ENCODE assay signal across 9 cellular contexts in the genomic region with DNA sequence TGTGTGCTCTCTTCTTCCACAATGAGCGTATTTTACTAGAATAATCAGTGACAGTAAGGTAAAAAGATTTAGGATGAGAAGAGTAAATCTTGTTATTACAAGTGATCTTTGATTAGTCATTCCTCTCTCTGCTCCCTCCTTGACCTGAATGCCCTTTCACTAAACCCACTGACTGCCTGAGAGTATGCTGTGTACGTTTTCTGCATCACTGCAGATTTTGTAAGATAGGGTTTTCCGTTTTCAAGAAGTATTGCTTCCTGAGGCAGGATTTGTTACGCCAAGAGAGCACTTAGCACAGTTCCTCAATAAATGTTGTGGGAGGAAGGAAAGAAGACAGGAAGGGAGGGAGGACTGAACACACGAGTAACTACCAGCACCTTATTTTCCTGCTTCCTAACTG. TPM values are rescaled to one million over a fixed set of nuclear protein-coding genes. Genes with fewer than 3 reads are reported as not detected.
A peak's percentile ranks its signal among the peaks of the same experiment; 100 is the strongest.
DNase-seq lines count a peak whose midpoint lies in the region; ATAC-seq and TF ChIP-seq lines count a peak whose summit lies in the region.
"Had no signal": no experiment of that assay in that cellular context is flagged by ENCODE, and none has a peak within 500 bp of the region (broad histone marks: within the 10 kb centered on the region; RNA-seq: fewer than 3 reads in every experiment).

No MANE protein-coding gene starts in this region.

- H3K27me3 ChIP-seq in H7 (ENCODE audit: control insufficient read depth, insufficient read depth, low read length) (no peaks in the 10 kb centered on the region; the same call in 1 of the 2 replicates), uterus (no peaks in the 10 kb centered on the region)

- H3K9ac ChIP-seq in SK-N-MC (ENCODE audit: insufficient read length), result no peak overlapping the region

- no peaks in the 10 kb centered on the region for H3K9me3 Mint-ChIP-seq in activated T-cell treated with anti-CD3 and anti-CD28 coated beads, Interleukin-2, amount 50 U/mL, for 4 hours
- no peaks in the 10 kb centered on the region for H3K9me3 Mint-ChIP-seq in stimulated activated effector memory CD8-positive, alpha-beta T cell treated with anti-CD3 and anti-CD28 coated beads, Interleukin-12 subunit alpha, Interleukin-12 subunit beta, amount 100 ng/mL, for 72 hours

- H3K4me3 Mint-ChIP-seq in activated T-cell treated with anti-CD3 and anti-CD28 coated beads, Interleukin-2, amount 50 U/mL, for 4 hours, result no peak overlapping the region
- peak overlapping the region; percentile 34 for H3K4me3 Mint-ChIP-seq in stimulated activated effector memory CD8-positive, alpha-beta T cell treated with anti-CD3 and anti-CD28 coated beads, Interleukin-12 subunit alpha, Interleukin-12 subunit beta, amount 100 ng/mL, for 72 hours

- H3K27ac Mint-ChIP-seq in stimulated activated effector memory CD8-positive, alpha-beta T cell treated with anti-CD3 and anti-CD28 coated beads, Interleukin-12 subunit alpha, Interleukin-12 subunit beta, amount 100 ng/mL, for 72 hours, result peak overlapping the region; percentile 14

- intact Hi-C loops in uterus (cut with DNase I; ENCODE audit: low total_unique reads), result no loop called here

- no peaks in the 10 kb centered on the region for H3K27me3 Mint-ChIP-seq in activated T-cell treated with anti-CD3 and anti-CD28 coated beads, Interleukin-2, amount 50 U/mL, for 4 hours (ENCODE audit: low read depth)

- H3K4me1 ChIP-seq in uterus, result no peaks in the 10 kb centered on the region

- TF ChIP-seq CTCF in uterus (IDR thresholded peaks at IDR 0.05), result no peak

- H3K4me1 Mint-ChIP-seq in activated T-cell treated with anti-CD3 and anti-CD28 coated beads, Interleukin-2, amount 50 U/mL, for 4 hours (ENCODE audit: low read depth), result peaks cover 9% of the 10 kb centered on the region
- peaks cover 28% of the 10 kb centered on the region for H3K4me1 Mint-ChIP-seq in stimulated activated effector memory CD8-positive, alpha-beta T cell treated with anti-CD3 and anti-CD28 coated beads, Interleukin-12 subunit alpha, Interleukin-12 subunit beta, amount 100 ng/mL, for 72 hours

- H3K9me3 ChIP-seq in SK-N-MC (ENCODE audit: low read depth, low read length), result no peaks in the 10 kb centered on the region
- no peaks in the 10 kb centered on the region for H3K9me3 ChIP-seq in uterus

- ATAC-seq in activated T-cell treated with anti-CD3 and anti-CD28 coated beads, Interleukin-2, amount 50 U/mL, for 4 hours, result peak; percentile 69 to 77
- peak; percentile 75 for ATAC-seq in HG02973 (IDR thresholded peaks at IDR 0.05; ENCODE audit: unreplicated experiment)
- ATAC-seq in stimulated activated effector memory CD8-positive, alpha-beta T cell treated with anti-CD3 and anti-CD28 coated beads, Interleukin-12 subunit alpha, Interleukin-12 subunit beta, amount 100 ng/mL, for 72 hours, result peak; percentile 91

- H3K27ac ChIP-seq in SK-N-MC (peak overlapping the region; percentile 38), uterus (no peak overlapping the region)
- H3K27ac ChIP-seq: C4-2B had no signal

- H3K4me3 ChIP-seq in SK-N-MC (peak overlapping the region; percentile 36), H7 (ENCODE audit: insufficient read depth, low read depth, low read length) (no peak overlapping the region), uterus (no peak overlapping the region)

- TF ChIP-seq POLR2A in uterus (IDR thresholded peaks at IDR 0.05), result no peak

- no peaks in the 10 kb centered on the region for H3K36me3 ChIP-seq in SK-N-MC (ENCODE audit: insufficient read depth, low read length)
- H3K36me3 ChIP-seq in H7 (replicated peaks; ENCODE audit: control insufficient read depth, insufficient read depth, low read length), result no peaks in the 10 kb centered on the region
- H3K36me3 ChIP-seq in uterus, result no peaks in the 10 kb centered on the region

- DNase-seq in activated T-cell treated with anti-CD3 and anti-CD28 coated beads, Interleukin-2, amount 50 U/mL, for 4 hours, result no peak
- DNase-seq in activated T-cell treated with anti-CD3 and anti-CD28 coated beads, Interleukin-2, amount 50 U/mL, for 48 hours, result no peak
- DNase-seq in SK-N-MC (ENCODE audit: low read depth, low spot score) (peak; percentile 87), activated gamma-delta T cell (lab: John Stamatoyannopoulos, UW) (no peak), H7 (no peak), uterus (no peak)
- DNase-seq in stimulated activated effector memory CD8-positive, alpha-beta T cell treated with anti-CD3 and anti-CD28 coated beads, Interleukin-12 subunit alpha, Interleukin-12 subunit beta, amount 100 ng/mL, for 72 hours (ENCODE audit: low spot score in 2 of 2), result no peak

- H3K36me3 Mint-ChIP-seq in activated T-cell treated with anti-CD3 and anti-CD28 coated beads, Interleukin-2, amount 50 U/mL, for 4 hours (ENCODE audit: insufficient read depth), result no peaks in the 10 kb centered on the region
- H3K36me3 Mint-ChIP-seq in stimulated activated effector memory CD8-positive, alpha-beta T cell treated with anti-CD3 and anti-CD28 coated beads, Interleukin-12 subunit alpha, Interleukin-12 subunit beta, amount 100 ng/mL, for 72 hours, result no peaks in the 10 kb centered on the region

RNA-seq across cellular contexts. Expression of a gene that starts 7.7 kb away (rescaled TPM):
- total RNA-seq in activated T-cell treated with anti-CD3 and anti-CD28 coated beads, Interleukin-2, amount 50 U/mL, for 4 hours, result 1 to 10 TPM in 1 of 3 donors, under 1 TPM in 2; 0.38 to 1.5 (median 0.55) TPM
- 0.45 and 1.0 TPM in 2 replicates for total RNA-seq in H7 (2014; rRNA removed; shearing (Covaris generic))
- 10 to 100 TPM in 1 of 4 donors, under 1 TPM in 2, not detected in 1; under 0.01 to 17.4 (median 0.37) TPM for total RNA-seq in uterus

RNA-seq across cellular contexts. Expression of a gene that starts 15.3 kb away (rescaled TPM):
- total RNA-seq in activated T-cell treated with anti-CD3 and anti-CD28 coated beads, Interleukin-2, amount 50 U/mL, for 4 hours, result 10 to 100 TPM; 16.3 to 55.6 (median 39.0) TPM
- total RNA-seq in H7 (2014; rRNA removed; shearing (Covaris generic)), result 0.48 and 0.74 TPM in 2 replicates
- total RNA-seq in uterus, result 10 to 100 TPM in 1 of 4 donors, 1 to 10 TPM in 1, not detected in 2; 4.5 to 13.2 TPM

RNA-seq across cellular contexts. Expression of a gene that starts 44.7 kb away (rescaled TPM):
- total RNA-seq in activated T-cell treated with anti-CD3 and anti-CD28 coated beads, Interleukin-2, amount 50 U/mL, for 4 hours, result 1 to 10 TPM; 2.6 to 8.7 (median 2.7) TPM
- total RNA-seq in H7 (2014; rRNA removed; shearing (Covaris generic)), result not detected in 2 replicates
- total RNA-seq in uterus, result 10 to 100 TPM in 1 of 4 donors, 1 to 10 TPM in 2, under 1 TPM in 1; 0.59 to 12.8 (median 2.2) TPM
